26 cellular contexts compared by ENCODE assay signal in genomic region chr11:128161994-128162393, GRCh38.
"Had no signal": no experiment of that assay in that cellular context is flagged by ENCODE, and none has a peak within 500 bp of the region (broad histone marks: within the 10 kb centered on the region; RNA-seq: fewer than 3 reads in every experiment).

No MANE protein-coding gene starts in this region.

- FAIRE-seq: endometrium, islet of Langerhans, keratinocyte had no signal

- H3K27ac ChIP-seq: colonic mucosa, epithelial cell of prostate, esophagus squamous epithelium, gastrocnemius medialis, heart right ventricle, left ventricle myocardium inferior, lower lobe of right lung had no signal

- H3K9me3 Mint-ChIP-seq: dendritic cell treated with granulocyte-macrophage colony-stimulating factor and Interleukin-4, amounts not matched to agents 40 ng/mL and 50 ng/mL, for 4 days; effector memory CD8-positive, alpha-beta T cell; endodermal cell; mesothelial cell of epicardium had no signal

- H3K27me3 ChIP-seq: colonic mucosa, esophagus squamous epithelium, gastrocnemius medialis, heart right ventricle had no signal

- H3K36me3 Mint-ChIP-seq: mesothelial cell of epicardium had no signal

- H3K27ac Mint-ChIP-seq: dendritic cell treated with granulocyte-macrophage colony-stimulating factor and Interleukin-4, amounts not matched to agents 40 ng/mL and 50 ng/mL, for 4 days; effector memory CD8-positive, alpha-beta T cell; endodermal cell; mesothelial cell of epicardium had no signal

- H3K4me1 ChIP-seq: gastrocnemius medialis, left ventricle myocardium inferior, lower lobe of right lung had no signal

- H3K9me3 ChIP-seq: colonic mucosa, esophagus squamous epithelium, gastrocnemius medialis, heart right ventricle, left ventricle myocardium inferior, lower lobe of right lung, mucosa of descending colon had no signal

- H3K4me3 ChIP-seq: colonic mucosa, esophagus squamous epithelium, gastrocnemius medialis, heart right ventricle, left ventricle myocardium inferior, lower lobe of right lung, mucosa of descending colon had no signal

- H3K4me3 Mint-ChIP-seq: dendritic cell treated with granulocyte-macrophage colony-stimulating factor and Interleukin-4, amounts not matched to agents 40 ng/mL and 50 ng/mL, for 4 days; effector memory CD8-positive, alpha-beta T cell; endodermal cell; mesothelial cell of epicardium had no signal

- DNase-seq: colonic mucosa; cortex of kidney; effector CD8-positive, alpha-beta T cell; effector memory CD8-positive, alpha-beta T cell; endodermal cell; erythroblast; esophagus squamous epithelium; foreskin fibroblast; foreskin melanocyte; gastrocnemius medialis; glutamatergic neuron; head of caudate nucleus; heart right ventricle; hippocampal formation; left cardiac atrium; left ventricle myocardium inferior; lower lobe of right lung; mesenchymal stem cell; mucosa of descending colon had no signal

- H3K27me3 Mint-ChIP-seq: dendritic cell treated with granulocyte-macrophage colony-stimulating factor and Interleukin-4, amounts not matched to agents 40 ng/mL and 50 ng/mL, for 4 days; effector memory CD8-positive, alpha-beta T cell had no signal

- ATAC-seq: effector memory CD8-positive, alpha-beta T cell; esophagus mucosa; gastrocnemius medialis; heart right ventricle; left cardiac atrium; lower lobe of right lung; mucosa of descending colon had no signal

- H3K36me3 ChIP-seq: colonic mucosa, esophagus squamous epithelium, gastrocnemius medialis, heart right ventricle, left ventricle myocardium inferior, lower lobe of right lung had no signal
